ENCODE assay signal across 8 cellular contexts in the genomic region with DNA sequence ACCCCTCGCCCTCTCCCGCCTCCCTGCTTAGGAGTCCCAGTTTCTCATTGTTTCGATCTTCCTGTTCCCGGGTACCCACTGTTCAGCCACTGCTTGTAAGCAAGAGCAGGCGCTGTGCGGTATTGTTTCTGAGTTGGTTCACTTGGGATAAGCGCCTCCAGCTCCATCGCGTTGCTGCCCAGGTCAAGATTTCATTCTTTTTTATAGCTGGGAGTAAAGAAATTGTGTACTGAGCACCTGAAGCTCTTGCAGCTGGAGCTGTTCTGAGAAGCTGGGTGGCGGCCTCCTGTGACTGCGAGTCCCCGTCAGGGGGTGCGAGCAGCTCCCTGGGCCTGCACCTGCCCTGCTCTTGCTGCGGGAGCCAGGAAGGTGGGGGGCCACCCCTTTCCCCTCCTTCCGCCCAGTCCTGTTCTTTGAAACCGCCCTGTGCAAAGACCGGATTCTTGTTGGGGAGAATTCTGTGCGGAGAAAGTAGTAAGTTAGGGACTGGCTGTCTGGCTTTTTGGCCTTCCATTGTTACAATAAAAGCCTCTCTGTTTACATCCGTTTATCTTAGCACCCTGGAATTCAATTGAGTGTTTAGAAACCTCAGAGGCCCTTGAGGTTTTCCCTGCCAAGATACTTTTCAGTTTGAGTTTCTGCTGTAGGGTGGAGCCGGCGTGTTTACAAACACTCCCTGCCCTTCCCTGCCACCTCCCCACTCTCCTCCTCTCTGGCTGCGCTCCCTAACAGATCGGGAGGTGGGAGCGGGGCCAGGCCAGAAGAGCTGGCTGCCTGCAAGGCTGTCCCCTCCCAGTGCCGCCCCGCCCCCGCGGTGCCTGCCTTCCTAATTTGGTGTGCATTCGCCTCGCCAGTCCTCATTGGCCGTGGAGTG. TPM values are rescaled to one million over a fixed set of nuclear protein-coding genes. Genes with fewer than 3 reads are reported as not detected.
DNase-seq lines count a peak whose midpoint lies in the region; ATAC-seq, FAIRE-seq and TF ChIP-seq lines count a peak whose summit lies in the region.

No MANE protein-coding gene starts in this region.

- peaks cover 68% of the 10 kb centered on the region for H3K79me2 ChIP-seq in PC-9 (ENCODE audit: low read depth)

- H3K36me3 Mint-ChIP-seq in activated T-helper 2 cell treated with anti-CD3 and anti-CD28 coated beads, Interferon-gamma antibody, Interleukin-2, Interleukin-4, amounts not matched to agents 10 μg/mL and 5 μg/mL and 100 μg/mL, durations not matched to agents 14 hours and 24 hours and 36 hours (ENCODE audit: low read depth): peaks cover 55% of the 10 kb centered on the region
- peaks cover 6% of the 10 kb centered on the region for H3K36me3 Mint-ChIP-seq in natural killer cell treated with Interleukin-12 subunit alpha and Interleukin-12 subunit beta and Interleukin-15 and Interleukin-18, amount 100 ng/mL, for 72 hours
- peaks cover 45% of the 10 kb centered on the region for H3K36me3 Mint-ChIP-seq in stimulated activated naive CD8-positive, alpha-beta T cell treated with anti-CD3 and anti-CD28 coated beads, Interleukin-15, Interleukin-2, amounts not matched to agents 100 ng/mL and 50 ng/mL, for 24 hours (ENCODE audit: low read depth)

- intact Hi-C loops in PC-9 (cut with micrococcal nuclease; ENCODE audit: unreplicated experiment): loop anchor here (1.0 kb wide), 3 partner anchors 19 to 103 kb away; no protein-coding TSS in a partner anchor
- intact Hi-C loops in activated T-helper 2 cell treated with anti-CD3 and anti-CD28 coated beads, Interferon-gamma antibody, Interleukin-2, Interleukin-4, amounts not matched to agents 10 μg/mL and 5 μg/mL and 100 μg/mL, durations not matched to agents 14 hours and 24 hours and 36 hours (cut with micrococcal nuclease): loop anchor here (1.0 to 2.0 kb wide), 3 partner anchors 20 to 103 kb away; no protein-coding TSS in a partner anchor

- H3K9me3 ChIP-seq in HUES6 (ENCODE audit: control insufficient read depth, insufficient read depth, low read depth, low read length): no peaks in the 10 kb centered on the region
- no peaks in the 10 kb centered on the region for H3K9me3 ChIP-seq in PC-9 (ENCODE audit: insufficient read depth, low read depth)

- peaks cover 39% of the 10 kb centered on the region for H3F3A ChIP-seq in PC-9 (ENCODE audit: insufficient read depth, low read depth)

- FAIRE-seq in D721Med (lab: Jason Lieb, UNC): no peak

- TF ChIP-seq CTCF in D721Med (IDR thresholded peaks at IDR 0.05; ENCODE audit: insufficient read depth, missing control alignments) (no peak), PC-9 (conservative IDR thresholded peaks at IDR 0.05) (no peak), fibroblast of pulmonary artery (IDR thresholded peaks at IDR 0.05; ENCODE audit: low read length, missing control alignments) (no peak)

- no peaks in the 10 kb centered on the region for H3K9me3 Mint-ChIP-seq in activated T-helper 2 cell treated with anti-CD3 and anti-CD28 coated beads, Interferon-gamma antibody, Interleukin-2, Interleukin-4, amounts not matched to agents 10 μg/mL and 5 μg/mL and 100 μg/mL, durations not matched to agents 14 hours and 24 hours and 36 hours
- no peaks in the 10 kb centered on the region for H3K9me3 Mint-ChIP-seq in natural killer cell treated with Interleukin-12 subunit alpha and Interleukin-12 subunit beta and Interleukin-15 and Interleukin-18, amount 100 ng/mL, for 72 hours
- no peaks in the 10 kb centered on the region for H3K9me3 Mint-ChIP-seq in stimulated activated naive CD8-positive, alpha-beta T cell treated with anti-CD3 and anti-CD28 coated beads, Interleukin-15, Interleukin-2, amounts not matched to agents 100 ng/mL and 50 ng/mL, for 24 hours

- H3K9ac ChIP-seq in HUES6 (ENCODE audit: low read length): peak overlapping the region; percentile 71

- DNase-seq in D721Med (ENCODE audit: insufficient read length, low spot score) (peak; percentile 91), PC-9 (peak; percentile 98 to 100), fibroblast of pulmonary artery (ENCODE audit: low read depth) (peak; percentile 100)
- DNase-seq in activated T-helper 2 cell treated with anti-CD3 and anti-CD28 coated beads, Interferon-gamma antibody, Interleukin-2, Interleukin-4, amounts not matched to agents 10 μg/mL and 5 μg/mL and 100 μg/mL, durations not matched to agents 14 hours and 24 hours and 36 hours (ENCODE audit: low spot score): peak; percentile 76
- peak; percentile 81 for DNase-seq in natural killer cell treated with Interleukin-12 subunit alpha and Interleukin-12 subunit beta and Interleukin-15 and Interleukin-18, amount 100 ng/mL, for 72 hours (ENCODE audit: low spot score)

- POLR2A ChIA-PET in PC-9 (lab: Charles Lee; ENCODE audit: unreplicated experiment): interaction anchor here (0.5 to 1.4 kb wide), 10 partner anchors 32 to 1881 kb away, joined by 4 to 13 read pairs (median 8); no protein-coding TSS in a partner anchor

- peaks cover under 1% of the 10 kb centered on the region; the same call in 1 of the 2 replicates for H4K20me1 ChIP-seq in PC-9 (ENCODE audit: insufficient read depth)

- BruUV-seq in PC-9 (replicated peaks; lab: Mats Ljungman, UMichigan): TSS peak; percentile 87

- ATAC-seq in GM21515 (IDR thresholded peaks at IDR 0.05; ENCODE audit: unreplicated experiment): peak; percentile 56
- ATAC-seq in natural killer cell treated with Interleukin-12 subunit alpha and Interleukin-12 subunit beta and Interleukin-15 and Interleukin-18, amount 100 ng/mL, for 72 hours: peak; percentile 79 to 87

- peak overlapping the region; percentile 76 for H3K4me2 ChIP-seq in PC-9

- H3K27me3 Mint-ChIP-seq in activated T-helper 2 cell treated with anti-CD3 and anti-CD28 coated beads, Interferon-gamma antibody, Interleukin-2, Interleukin-4, amounts not matched to agents 10 μg/mL and 5 μg/mL and 100 μg/mL, durations not matched to agents 14 hours and 24 hours and 36 hours (ENCODE audit: low read depth): no peaks in the 10 kb centered on the region
- no peaks in the 10 kb centered on the region for H3K27me3 Mint-ChIP-seq in natural killer cell treated with Interleukin-12 subunit alpha and Interleukin-12 subunit beta and Interleukin-15 and Interleukin-18, amount 100 ng/mL, for 72 hours
- H3K27me3 Mint-ChIP-seq in stimulated activated naive CD8-positive, alpha-beta T cell treated with anti-CD3 and anti-CD28 coated beads, Interleukin-15, Interleukin-2, amounts not matched to agents 100 ng/mL and 50 ng/mL, for 24 hours: no peaks in the 10 kb centered on the region

- H3K27ac ChIP-seq in HUES6 (ENCODE audit: low read depth, low read length) (peak overlapping the region; percentile 56; the same call in 1 of the 2 replicates), PC-9 (peak overlapping the region; percentile 93)

- H3K27me3 ChIP-seq in HUES6 (ENCODE audit: control insufficient read depth, insufficient read depth, low read length) (peaks cover 40% of the 10 kb centered on the region), PC-9 (ENCODE audit: insufficient read depth, low read depth) (no peaks in the 10 kb centered on the region)

- H3K4me3 Mint-ChIP-seq in activated T-helper 2 cell treated with anti-CD3 and anti-CD28 coated beads, Interferon-gamma antibody, Interleukin-2, Interleukin-4, amounts not matched to agents 10 μg/mL and 5 μg/mL and 100 μg/mL, durations not matched to agents 14 hours and 24 hours and 36 hours (ENCODE audit: low read depth): peak overlapping the region; percentile 83
- peak overlapping the region; percentile 87 for H3K4me3 Mint-ChIP-seq in natural killer cell treated with Interleukin-12 subunit alpha and Interleukin-12 subunit beta and Interleukin-15 and Interleukin-18, amount 100 ng/mL, for 72 hours
- H3K4me3 Mint-ChIP-seq in stimulated activated naive CD8-positive, alpha-beta T cell treated with anti-CD3 and anti-CD28 coated beads, Interleukin-15, Interleukin-2, amounts not matched to agents 100 ng/mL and 50 ng/mL, for 24 hours: peak overlapping the region; percentile 85

- no peak overlapping the region for H2AFZ ChIP-seq in PC-9

- H3K4me1 Mint-ChIP-seq in activated T-helper 2 cell treated with anti-CD3 and anti-CD28 coated beads, Interferon-gamma antibody, Interleukin-2, Interleukin-4, amounts not matched to agents 10 μg/mL and 5 μg/mL and 100 μg/mL, durations not matched to agents 14 hours and 24 hours and 36 hours (ENCODE audit: low read depth): peaks cover 48% of the 10 kb centered on the region
- H3K4me1 Mint-ChIP-seq in natural killer cell treated with Interleukin-12 subunit alpha and Interleukin-12 subunit beta and Interleukin-15 and Interleukin-18, amount 100 ng/mL, for 72 hours (ENCODE audit: low read depth in 2 of 2): peaks cover 47 to 49% of the 10 kb centered on the region in 2 donors
- H3K4me1 Mint-ChIP-seq in stimulated activated naive CD8-positive, alpha-beta T cell treated with anti-CD3 and anti-CD28 coated beads, Interleukin-15, Interleukin-2, amounts not matched to agents 100 ng/mL and 50 ng/mL, for 24 hours (ENCODE audit: low read depth): peaks cover 88% of the 10 kb centered on the region

- peaks cover 6% of the 10 kb centered on the region; the same call in 1 of the 2 replicates for H3K36me3 ChIP-seq in HUES6 (ENCODE audit: control insufficient read depth, insufficient read depth, low read length)
- H3K36me3 ChIP-seq in PC-9 (ENCODE audit: low read depth): peaks cover 31% of the 10 kb centered on the region

- H3K27ac Mint-ChIP-seq in activated T-helper 2 cell treated with anti-CD3 and anti-CD28 coated beads, Interferon-gamma antibody, Interleukin-2, Interleukin-4, amounts not matched to agents 10 μg/mL and 5 μg/mL and 100 μg/mL, durations not matched to agents 14 hours and 24 hours and 36 hours: peak overlapping the region; percentile 95
- H3K27ac Mint-ChIP-seq in natural killer cell treated with Interleukin-12 subunit alpha and Interleukin-12 subunit beta and Interleukin-15 and Interleukin-18, amount 100 ng/mL, for 72 hours: peak overlapping the region; percentile 93 to 97
- peak overlapping the region; percentile 92 for H3K27ac Mint-ChIP-seq in stimulated activated naive CD8-positive, alpha-beta T cell treated with anti-CD3 and anti-CD28 coated beads, Interleukin-15, Interleukin-2, amounts not matched to agents 100 ng/mL and 50 ng/mL, for 24 hours

- H3K4me1 ChIP-seq in HUES6 (ENCODE audit: control insufficient read depth, insufficient read depth, low read length) (peaks cover 25% of the 10 kb centered on the region), PC-9 (replicated peaks; ENCODE audit: insufficient read depth) (peaks cover 37% of the 10 kb centered on the region)

- CTCF ChIA-PET in PC-9 (lab: Charles Lee): interaction anchor here (0.6 to 0.8 kb wide), 3 partner anchors 344 to 713 kb away, joined by 4 to 8 read pairs (median 5); no protein-coding TSS in a partner anchor

- no peaks in the 10 kb centered on the region for H3K9me2 ChIP-seq in PC-9 (ENCODE audit: insufficient read depth)

- H3K4me3 ChIP-seq in HUES6 (ENCODE audit: low read depth, low read length): peak overlapping the region; percentile 47
- H3K4me3 ChIP-seq in PC-9: peak overlapping the region; percentile 30; the same call in 1 of the 2 replicates
- peak overlapping the region; percentile 31 for H3K4me3 ChIP-seq in fibroblast of pulmonary artery (replicated peaks; ENCODE audit: low read depth, low read length)

RNA-seq across cellular contexts. Expression of gene AP5Z1, which starts 30.8 kb away (rescaled TPM):
- total RNA-seq in PC-9 (2021): 40.6 and 44.0 TPM in 2 replicates
- total RNA-seq in activated T-helper 2 cell treated with anti-CD3 and anti-CD28 coated beads, Interferon-gamma antibody, Interleukin-2, Interleukin-4, amounts not matched to agents 10 μg/mL and 5 μg/mL and 100 μg/mL, durations not matched to agents 14 hours and 24 hours and 36 hours: 41.5 and 45.9 TPM in 2 replicates
- 10 to 100 TPM; 87.3 to 99.4 TPM for total RNA-seq in natural killer cell treated with Interleukin-12 subunit alpha and Interleukin-12 subunit beta and Interleukin-15 and Interleukin-18, amount 100 ng/mL, for 72 hours

Comparison
In these comparisons a context has a peak if more than half of its experiments do, and no peak if none do; other contexts are left out.
1. Peak in every context shown above with its lines: DNase-seq, ATAC-seq, H3K4me3 ChIP-seq and H3K27ac ChIP-seq.